In genomic region chr1:160085686-160086089, GRCh38 we compare ENCODE assay signal across 8 cellular contexts. TPM values are rescaled to one million over a fixed set of nuclear protein-coding genes. Genes with fewer than 3 reads are reported as not detected.
DNase-seq lines count a peak whose midpoint lies in the region; ATAC-seq, FAIRE-seq and TF ChIP-seq lines count a peak whose summit lies in the region.

No MANE protein-coding gene starts in this region.

- no peaks in the 10 kb centered on the region for H3K36me3 ChIP-seq in cardiac muscle cell
- H3K36me3 ChIP-seq in psoas muscle (ENCODE audit: insufficient read depth in 1 of 2, low read depth in 1 of 2) = no peaks in the 10 kb centered on the region
- H3K36me3 ChIP-seq in uterus = no peaks in the 10 kb centered on the region

- WGBS in psoas muscle, 3 donors = 20 to 28% (median 26%) methylated on average over 10 to 12 of the region's 12 CpGs

- intact Hi-C loops in psoas muscle (cut with DNase I) (loop anchor here (5.0 to 10.0 kb wide), 2 partner anchors 207 to 289 kb away; no protein-coding TSS in a partner anchor), uterus (cut with DNase I; ENCODE audit: low total_unique reads) (no loop called here)

- DNase-seq in GM12892 (ENCODE audit: insufficient read length) = peak; percentile 90
- peak; percentile 88 for DNase-seq in NCI-H1694 (lab: John Stamatoyannopoulos, UW)
- peak; percentile 50 to 73 (median 62) for DNase-seq in T-helper 1 cell
- DNase-seq in activated naive CD8-positive, alpha-beta T cell treated with anti-CD3 and anti-CD28 coated beads, Interleukin-2, amount 10 ng/mL, durations not matched to agents 7 days and 5 days = peak; percentile 85
- peak; percentile 75 to 88 for DNase-seq in cardiac muscle cell (ENCODE audit: low read depth in 1 of 2, low spot score in 1 of 2)
- peak; percentile 84 to 91 for DNase-seq in psoas muscle
- peak; percentile 60 for DNase-seq in uterus

- TF ChIP-seq POLR2A in GM12892 (IDR thresholded peaks at IDR 0.05; ENCODE audit: low read depth, low read length) (no peak), uterus (IDR thresholded peaks at IDR 0.05) (no peak)

- peaks cover 20% of the 10 kb centered on the region for H3K27me3 Mint-ChIP-seq in activated naive CD8-positive, alpha-beta T cell treated with anti-CD3 and anti-CD28 coated beads, Interleukin-2, amount 10 ng/mL, durations not matched to agents 7 days and 5 days

- peaks cover 8% of the 10 kb centered on the region for H3K36me3 Mint-ChIP-seq in activated naive CD8-positive, alpha-beta T cell treated with anti-CD3 and anti-CD28 coated beads, Interleukin-2, amount 10 ng/mL, durations not matched to agents 7 days and 5 days

- no peak overlapping the region for H3K4me3 Mint-ChIP-seq in activated naive CD8-positive, alpha-beta T cell treated with anti-CD3 and anti-CD28 coated beads, Interleukin-2, amount 10 ng/mL, durations not matched to agents 7 days and 5 days

- POLR2A ChIA-PET in activated naive CD8-positive, alpha-beta T cell treated with anti-CD3 and anti-CD28 coated beads, Interleukin-2, amount 10 ng/mL, durations not matched to agents 7 days and 5 days (lab: Charles Lee) = interaction anchor here (0.5 to 1.0 kb wide), 2 partner anchors 39 to 164 kb away, joined by 3 read pairs; no protein-coding TSS in a partner anchor

- FAIRE-seq in GM12892 (lab: Jason Lieb, UNC) = peak; percentile 89

- H3K27ac ChIP-seq in cardiac muscle cell (no peak overlapping the region), psoas muscle (peak overlapping the region; percentile 27), uterus (no peak overlapping the region)

- peak overlapping the region; percentile 30 for H3K27ac Mint-ChIP-seq in activated naive CD8-positive, alpha-beta T cell treated with anti-CD3 and anti-CD28 coated beads, Interleukin-2, amount 10 ng/mL, durations not matched to agents 7 days and 5 days

- peaks cover 12% of the 10 kb centered on the region for H3K4me1 Mint-ChIP-seq in activated naive CD8-positive, alpha-beta T cell treated with anti-CD3 and anti-CD28 coated beads, Interleukin-2, amount 10 ng/mL, durations not matched to agents 7 days and 5 days

- no peak overlapping the region for H3K4me3 ChIP-seq in cardiac muscle cell
- H3K4me3 ChIP-seq in psoas muscle = no peak overlapping the region
- no peak overlapping the region for H3K4me3 ChIP-seq in uterus

- TF ChIP-seq CTCF in cardiac muscle cell (IDR thresholded peaks at IDR 0.05; ENCODE audit: low read depth, low read length) (peak; percentile 93), psoas muscle (IDR thresholded peaks at IDR 0.05) (peak; percentile 88), uterus (IDR thresholded peaks at IDR 0.05) (peak; percentile 50 to 64 (median 51))

- H3K9me3 Mint-ChIP-seq in activated naive CD8-positive, alpha-beta T cell treated with anti-CD3 and anti-CD28 coated beads, Interleukin-2, amount 10 ng/mL, durations not matched to agents 7 days and 5 days = no peaks in the 10 kb centered on the region

- ATAC-seq in activated naive CD8-positive, alpha-beta T cell treated with anti-CD3 and anti-CD28 coated beads, Interleukin-2, amount 10 ng/mL, durations not matched to agents 7 days and 5 days (ENCODE audit: low read depth) = peak; percentile 68
- ATAC-seq in psoas muscle (peak; percentile 79 to 92 (median 82)), GM21786 (IDR thresholded peaks at IDR 0.05; ENCODE audit: unreplicated experiment) (no peak)

- H3K4me1 ChIP-seq in cardiac muscle cell (ENCODE audit: low read depth) (no peaks in the 10 kb centered on the region), psoas muscle (no peaks in the 10 kb centered on the region), uterus (no peaks in the 10 kb centered on the region)

- H3K9me3 ChIP-seq in cardiac muscle cell (ENCODE audit: low read depth) (no peaks in the 10 kb centered on the region), psoas muscle (no peaks in the 10 kb centered on the region), uterus (no peaks in the 10 kb centered on the region)

- peaks cover 51% of the 10 kb centered on the region for H3K27me3 ChIP-seq in cardiac muscle cell
- peaks cover 0 to 21% (median 0%) of the 10 kb centered on the region in 3 donors for H3K27me3 ChIP-seq in psoas muscle (ENCODE audit: insufficient read depth in 3 of 3, low read length in 2 of 3)
- peaks cover 0 to 7% of the 10 kb centered on the region in 2 donors for H3K27me3 ChIP-seq in uterus

RNA-seq across cellular contexts. Expression of gene KCNJ9, which starts 4.3 kb away (rescaled TPM):
- not detected for polyA plus RNA-seq in GM12892 (2012; ENCODE audit: missing spikeins)
- not detected for total RNA-seq in activated naive CD8-positive, alpha-beta T cell treated with anti-CD3 and anti-CD28 coated beads, Interleukin-2, amount 10 ng/mL, durations not matched to agents 7 days and 5 days
- total RNA-seq in cardiac muscle cell = 0.03 and 0.11 TPM in 2 replicates
- 0.09 TPM in 1 of 2 replicates, not detected in the other for polyA plus RNA-seq in cardiac muscle cell
- total RNA-seq in psoas muscle = not detected
- polyA plus RNA-seq in psoas muscle = under 1 TPM in 2 of 3 donors, not detected in 1; 0.01 to 0.04 TPM
- total RNA-seq in uterus = under 1 TPM in 1 of 4 donors, not detected in 3; 0.28 TPM

RNA-seq across cellular contexts. Expression of gene IGSF8, which starts 12.7 kb away (rescaled TPM):
- polyA plus RNA-seq in GM12892 (2012; ENCODE audit: missing spikeins) = 4.2 TPM
- total RNA-seq in activated naive CD8-positive, alpha-beta T cell treated with anti-CD3 and anti-CD28 coated beads, Interleukin-2, amount 10 ng/mL, durations not matched to agents 7 days and 5 days = 10 to 100 TPM; 39.8 to 44.6 TPM
- 23.0 and 29.1 TPM in 2 replicates for total RNA-seq in cardiac muscle cell
- 21.1 and 32.2 TPM in 2 replicates for polyA plus RNA-seq in cardiac muscle cell
- total RNA-seq in psoas muscle = 1 to 10 TPM; 4.3 to 8.6 (median 6.4) TPM
- polyA plus RNA-seq in psoas muscle = 1 to 10 TPM; 4.9 to 6.5 (median 6.4) TPM
- 10 to 100 TPM in 3 of 4 donors, 1 to 10 TPM in 1; 5.4 to 41.4 (median 26.9) TPM for total RNA-seq in uterus

RNA-seq across cellular contexts. Expression of gene KCNJ10, which starts 15.7 kb away (rescaled TPM):
- polyA plus RNA-seq in GM12892 (2012; ENCODE audit: missing spikeins) = 0.15 TPM
- not detected for total RNA-seq in activated naive CD8-positive, alpha-beta T cell treated with anti-CD3 and anti-CD28 coated beads, Interleukin-2, amount 10 ng/mL, durations not matched to agents 7 days and 5 days
- total RNA-seq in cardiac muscle cell (0.11 and 0.42 TPM in 2 replicates), psoas muscle (under 1 TPM in 2 of 4 donors, not detected in 2; 0.08 to 0.09 TPM), uterus (under 1 TPM in 1 of 4 donors, not detected in 3; 0.58 TPM)
- polyA plus RNA-seq in cardiac muscle cell (0.35 and 0.54 TPM in 2 replicates), psoas muscle (under 1 TPM in 2 of 3 donors, not detected in 1; 0.01 to 0.03 TPM)

RNA-seq across cellular contexts. Expression of gene ATP1A2, which starts 29.9 kb away (rescaled TPM):
- polyA plus RNA-seq in GM12892 (2012; ENCODE audit: missing spikeins) = not detected
- not detected for total RNA-seq in activated naive CD8-positive, alpha-beta T cell treated with anti-CD3 and anti-CD28 coated beads, Interleukin-2, amount 10 ng/mL, durations not matched to agents 7 days and 5 days
- 19.3 and 40.9 TPM in 2 replicates for total RNA-seq in cardiac muscle cell
- 11.3 and 14.2 TPM in 2 replicates for polyA plus RNA-seq in cardiac muscle cell
- total RNA-seq in psoas muscle = 1,000 to 10,000 TPM in 1 of 4 donors, 100 to 1,000 TPM in 3; 523 to 1,040 (median 587) TPM
- 100 to 1,000 TPM in 2 of 3 donors, 10 to 100 TPM in 1; 52.5 to 194 (median 162) TPM for polyA plus RNA-seq in psoas muscle
- 10 to 100 TPM in 3 of 4 donors, 1 to 10 TPM in 1; 1.2 to 36.8 (median 13.4) TPM for total RNA-seq in uterus

RNA-seq across cellular contexts. Expression of gene PIGM, which starts 53.9 kb away (rescaled TPM):
- 2.4 TPM for polyA plus RNA-seq in GM12892 (2012; ENCODE audit: missing spikeins)
- 1 to 10 TPM; 7.2 to 7.3 TPM for total RNA-seq in activated naive CD8-positive, alpha-beta T cell treated with anti-CD3 and anti-CD28 coated beads, Interleukin-2, amount 10 ng/mL, durations not matched to agents 7 days and 5 days
- total RNA-seq in cardiac muscle cell (3.7 and 4.7 TPM in 2 replicates), psoas muscle (1 to 10 TPM in 3 of 4 donors, under 1 TPM in 1; 0.84 to 1.5 (median 1.4) TPM), uterus (1 to 10 TPM; 1.8 to 9.4 (median 7.5) TPM)
- polyA plus RNA-seq in cardiac muscle cell (4.9 and 5.9 TPM in 2 replicates), psoas muscle (1 to 10 TPM in 2 of 3 donors, under 1 TPM in 1; 0.66 to 1.4 (median 1.3) TPM)
